In genomic region chr3:128418900-128419299, GRCh38 we compare ENCODE assay signal across 39 cellular contexts. TPM values are rescaled to one million over a fixed set of nuclear protein-coding genes. Genes with fewer than 3 reads are reported as not detected.
"Had no signal": no experiment of that assay in that cellular context is flagged by ENCODE, and none has a peak within 500 bp of the region (broad histone marks: within the 10 kb centered on the region; RNA-seq: fewer than 3 reads in every experiment).

No MANE protein-coding gene starts in this region.

- H3K9me3 ChIP-seq: adrenal gland, body of pancreas, breast epithelium had no signal

- H3K36me3 ChIP-seq: adrenal gland, brain microvascular endothelial cell, breast epithelium had no signal

- H3K9me3 Mint-ChIP-seq: activated CD4-positive, alpha-beta memory T cell treated with anti-CD3 and anti-CD28 coated beads for 36 hours; activated CD4-positive, alpha-beta T cell treated with anti-CD3 and anti-CD28 coated beads, Interleukin-2, amount 10 ng/mL, durations not matched to agents 24 days and 14 days; activated CD8-positive, alpha-beta T cell treated with anti-CD3 and anti-CD28 coated beads for 36 hours; activated naive CD4-positive, alpha-beta T cell treated with anti-CD3 and anti-CD28 coated beads for 36 hours; activated naive CD4-positive, alpha-beta T cell treated with anti-CD3 and anti-CD28 coated beads, Interleukin-2, amount 50 U/mL, for 72 hours; activated naive CD8-positive, alpha-beta T cell treated with anti-CD3 and anti-CD28 coated beads for 36 hours; activated T-cell treated with anti-CD3 and anti-CD28 coated beads, Interleukin-2, amount 50 U/mL, for 4 hours; activated T-cell treated with anti-CD3 and anti-CD28 coated beads, Interleukin-2, amount 50 U/mL, for 72 hours; activated T-helper 1 cell treated with anti-CD3 and anti-CD28 coated beads, Interleukin-12 subunit alpha, Interleukin-12 subunit beta, Interleukin-2, Interleukin-4 antibody, amounts not matched to agents 30 ng/mL and 10 ng/mL and 1 ng/mL, durations not matched to agents 14 hours and 24 hours and 36 hours; activated T-helper 17 cell treated with anti-CD3 and anti-CD28 coated beads, Interleukin-2, amount 50 U/mL, for 72 hours; T-helper 1 cell treated with Interleukin-12 subunit alpha and Interleukin-12 subunit beta and Interleukin-4 antibody, amounts not matched to agents 30 μg/mL and 1 μg/mL, for 36 hours; T-helper 2 cell treated with Interferon-gamma antibody and Interleukin-4, amounts not matched to agents 5 μg/mL and 100 μg/mL, for 36 hours had no signal

- H3K4me1 ChIP-seq: adrenal gland, body of pancreas, breast epithelium had no signal

- H3K27ac ChIP-seq: adrenal gland, body of pancreas, brain microvascular endothelial cell, breast epithelium, VCaP had no signal

- H3K4me3 ChIP-seq: adrenal gland, body of pancreas, breast epithelium had no signal

- H3K36me3 Mint-ChIP-seq: activated naive CD4-positive, alpha-beta T cell treated with anti-CD3 and anti-CD28 coated beads, Interleukin-2, amount 50 U/mL, for 72 hours; activated naive CD8-positive, alpha-beta T cell treated with anti-CD3 and anti-CD28 coated beads for 36 hours had no signal

- H3K27me3 ChIP-seq: adrenal gland, body of pancreas, breast epithelium had no signal

- H3K4me1 Mint-ChIP-seq: activated B cell treated with CpG ODN at 0.5 μM for 24 hours; activated CD4-positive, alpha-beta T cell treated with anti-CD3 and anti-CD28 coated beads, Interleukin-2, amount 10 ng/mL, durations not matched to agents 24 days and 14 days; activated naive CD8-positive, alpha-beta T cell treated with anti-CD3 and anti-CD28 coated beads for 36 hours had no signal

- H3K27ac Mint-ChIP-seq: activated B cell treated with CpG ODN at 0.5 μM for 24 hours; activated CD4-positive, alpha-beta memory T cell treated with anti-CD3 and anti-CD28 coated beads for 36 hours; activated CD4-positive, alpha-beta T cell treated with anti-CD3 and anti-CD28 coated beads, Interleukin-2, amount 10 ng/mL, durations not matched to agents 24 days and 14 days; activated CD8-positive, alpha-beta T cell treated with anti-CD3 and anti-CD28 coated beads for 36 hours; activated naive CD4-positive, alpha-beta T cell treated with anti-CD3 and anti-CD28 coated beads for 36 hours; activated naive CD8-positive, alpha-beta T cell treated with anti-CD3 and anti-CD28 coated beads for 36 hours; activated T-cell treated with anti-CD3 and anti-CD28 coated beads, Interleukin-2, amount 50 U/mL, for 72 hours; activated T-helper 1 cell treated with anti-CD3 and anti-CD28 coated beads, Interleukin-12 subunit alpha, Interleukin-12 subunit beta, Interleukin-2, Interleukin-4 antibody, amounts not matched to agents 30 ng/mL and 10 ng/mL and 1 ng/mL, durations not matched to agents 14 hours and 24 hours and 36 hours; activated T-helper 17 cell treated with anti-CD3 and anti-CD28 coated beads, Interleukin-2, amount 50 U/mL, for 72 hours; T-helper 1 cell treated with Interleukin-12 subunit alpha and Interleukin-12 subunit beta and Interleukin-4 antibody, amounts not matched to agents 30 μg/mL and 1 μg/mL, for 36 hours; T-helper 2 cell treated with Interferon-gamma antibody and Interleukin-4, amounts not matched to agents 5 μg/mL and 100 μg/mL, for 36 hours had no signal

- ATAC-seq: activated CD8-positive, alpha-beta T cell treated with anti-CD3 and anti-CD28 coated beads for 36 hours; activated naive CD4-positive, alpha-beta T cell treated with anti-CD3 and anti-CD28 coated beads, Interleukin-2, amount 50 U/mL, for 72 hours; activated T-cell treated with anti-CD3 and anti-CD28 coated beads, Interleukin-2, amount 50 U/mL, for 4 hours; activated T-cell treated with anti-CD3 and anti-CD28 coated beads, Interleukin-2, amount 50 U/mL, for 72 hours; activated T-helper 17 cell treated with anti-CD3 and anti-CD28 coated beads, Interleukin-2, amount 50 U/mL, for 72 hours; body of pancreas had no signal

- DNase-seq: activated B cell treated with CpG ODN at 0.5 μM for 24 hours; activated CD4-positive, alpha-beta memory T cell treated with anti-CD3 and anti-CD28 coated beads for 36 hours; activated CD4-positive, alpha-beta T cell treated with anti-CD3 and anti-CD28 coated beads for 4 hours; activated CD4-positive, alpha-beta T cell treated with anti-CD3 and anti-CD28 coated beads, Interleukin-2, amount 10 ng/mL, durations not matched to agents 24 days and 14 days; activated CD4-positive, alpha-beta T cell treated with anti-CD3 and anti-CD28 coated beads, Interleukin-2, amount 50 U/mL, for 1 hour; activated CD4-positive, alpha-beta T cell treated with anti-CD3 and anti-CD28 coated beads, Interleukin-2, amount 50 U/mL, for 4 hours; activated CD4-positive, CD25-positive, alpha-beta regulatory T cell treated with anti-CD3 and anti-CD28 coated beads, Interleukin-2, amount 50 U/mL, for 72 hours; activated CD8-positive, alpha-beta memory T cell treated with anti-CD3 and anti-CD28 coated beads, Interleukin-2, amount 50 U/mL, for 4 hours; activated CD8-positive, alpha-beta T cell treated with anti-CD3 and anti-CD28 coated beads for 36 hours; activated effector memory CD4-positive, alpha-beta T cell treated with anti-CD3 and anti-CD28 coated beads, Interleukin-2, amount 50 U/mL, for 16 hours; activated gamma-delta T cell treated with Interleukin-2 at 50 U/mL for 16 hours; activated naive CD4-positive, alpha-beta T cell; activated naive CD4-positive, alpha-beta T cell treated with anti-CD3 and anti-CD28 coated beads for 36 hours; activated naive CD4-positive, alpha-beta T cell treated with anti-CD3 and anti-CD28 coated beads, Interleukin-2, amount 50 U/mL, for 16 hours; activated naive CD8-positive, alpha-beta T cell treated with anti-CD3 and anti-CD28 coated beads for 36 hours; activated T-cell treated with anti-CD3 and anti-CD28 coated beads for 4 hours; activated T-cell treated with anti-CD3 and anti-CD28 coated beads, Interleukin-2, amount 50 U/mL, for 1 hour; activated T-cell treated with anti-CD3 and anti-CD28 coated beads, Interleukin-2, amount 50 U/mL, for 4 hours; activated T-cell treated with anti-CD3 and anti-CD28 coated beads, Interleukin-2, amount 50 U/mL, for 72 hours; adrenal gland; amniotic stem cell; aorta; body of pancreas; brain microvascular endothelial cell; central memory CD4-positive, alpha-beta T cell; T-helper 1 cell; T-helper 2 cell; T-helper 9 cell had no signal

- FAIRE-seq: astrocyte, TTC549 had no signal

- H3K27me3 Mint-ChIP-seq: activated B cell treated with CpG ODN at 0.5 μM for 24 hours; activated CD4-positive, alpha-beta memory T cell treated with anti-CD3 and anti-CD28 coated beads for 36 hours; activated CD4-positive, alpha-beta T cell treated with anti-CD3 and anti-CD28 coated beads, Interleukin-2, amount 10 ng/mL, durations not matched to agents 24 days and 14 days; activated CD8-positive, alpha-beta T cell treated with anti-CD3 and anti-CD28 coated beads for 36 hours; activated naive CD8-positive, alpha-beta T cell treated with anti-CD3 and anti-CD28 coated beads for 36 hours; activated T-helper 17 cell treated with anti-CD3 and anti-CD28 coated beads, Interleukin-2, amount 50 U/mL, for 72 hours had no signal

- H3K4me3 Mint-ChIP-seq: activated B cell treated with CpG ODN at 0.5 μM for 24 hours; activated CD4-positive, alpha-beta memory T cell treated with anti-CD3 and anti-CD28 coated beads for 36 hours; activated CD4-positive, alpha-beta T cell treated with anti-CD3 and anti-CD28 coated beads, Interleukin-2, amount 10 ng/mL, durations not matched to agents 24 days and 14 days; activated CD8-positive, alpha-beta T cell treated with anti-CD3 and anti-CD28 coated beads for 36 hours; activated naive CD4-positive, alpha-beta T cell treated with anti-CD3 and anti-CD28 coated beads for 36 hours; activated naive CD8-positive, alpha-beta T cell treated with anti-CD3 and anti-CD28 coated beads for 36 hours; activated T-cell treated with anti-CD3 and anti-CD28 coated beads, Interleukin-2, amount 50 U/mL, for 4 hours; activated T-cell treated with anti-CD3 and anti-CD28 coated beads, Interleukin-2, amount 50 U/mL, for 72 hours; activated T-helper 1 cell treated with anti-CD3 and anti-CD28 coated beads, Interleukin-12 subunit alpha, Interleukin-12 subunit beta, Interleukin-2, Interleukin-4 antibody, amounts not matched to agents 30 ng/mL and 10 ng/mL and 1 ng/mL, durations not matched to agents 14 hours and 24 hours and 36 hours; activated T-helper 17 cell treated with anti-CD3 and anti-CD28 coated beads, Interleukin-2, amount 50 U/mL, for 72 hours; T-helper 1 cell treated with Interleukin-12 subunit alpha and Interleukin-12 subunit beta and Interleukin-4 antibody, amounts not matched to agents 30 μg/mL and 1 μg/mL, for 36 hours; T-helper 2 cell treated with Interferon-gamma antibody and Interleukin-4, amounts not matched to agents 5 μg/mL and 100 μg/mL, for 36 hours had no signal

RNA-seq across cellular contexts. Expression of gene DNAJB8, which starts 47.8 kb away (rescaled TPM):
- total RNA-seq: activated B cell treated with CpG ODN at 0.5 μM for 24 hours; activated CD4-positive, alpha-beta memory T cell treated with anti-CD3 and anti-CD28 coated beads for 36 hours; activated CD4-positive, alpha-beta T cell treated with anti-CD3 and anti-CD28 coated beads, Interleukin-2, amount 10 ng/mL, durations not matched to agents 24 days and 14 days; activated CD8-positive, alpha-beta memory T cell treated with anti-CD3 and anti-CD28 coated beads for 36 hours; activated CD8-positive, alpha-beta T cell treated with anti-CD3 and anti-CD28 coated beads for 36 hours; activated naive CD4-positive, alpha-beta T cell treated with anti-CD3 and anti-CD28 coated beads for 36 hours; activated naive CD4-positive, alpha-beta T cell treated with anti-CD3 and anti-CD28 coated beads, Interleukin-2, amount 50 U/mL, for 72 hours; activated naive CD8-positive, alpha-beta T cell treated with anti-CD3 and anti-CD28 coated beads for 36 hours; activated T-cell treated with anti-CD3 and anti-CD28 coated beads, Interleukin-2, amount 50 U/mL, for 4 hours; activated T-cell treated with anti-CD3 and anti-CD28 coated beads, Interleukin-2, amount 50 U/mL, for 72 hours; activated T-helper 1 cell treated with anti-CD3 and anti-CD28 coated beads, Interleukin-12 subunit alpha, Interleukin-12 subunit beta, Interleukin-2, Interleukin-4 antibody, amounts not matched to agents 30 ng/mL and 10 ng/mL and 1 ng/mL, durations not matched to agents 14 hours and 24 hours and 36 hours; activated T-helper 17 cell treated with anti-CD3 and anti-CD28 coated beads, Interleukin-2, amount 50 U/mL, for 72 hours; adrenal gland; aorta; astrocyte; body of pancreas; breast epithelium; cardiac septum had no signal
- polyA plus RNA-seq: adrenal gland, aorta had no signal
